Comparison of ENCODE assay signal across 8 cellular contexts in genomic region chr11:86291466-86292262, GRCh38. TPM values are rescaled to one million over a fixed set of nuclear protein-coding genes. Genes with fewer than 3 reads are reported as not detected.
A peak's percentile ranks its signal among the peaks of the same experiment; 100 is the strongest.
DNase-seq lines count a peak whose midpoint lies in the region; ATAC-seq and TF ChIP-seq lines count a peak whose summit lies in the region.

No MANE protein-coding gene starts in this region.

- H4K20me1 ChIP-seq in PC-3 (ENCODE audit: low read length): no peaks in the 10 kb centered on the region

- CTCF ChIA-PET in PC-3 (lab: Charles Lee): no interaction called here

- intact Hi-C loops in PC-3 (cut with micrococcal nuclease) (loop anchor here (1.0 to 5.0 kb wide), 2 partner anchors 47 to 349 kb away; partner anchors contain the start of gene EED), vagina (cut with DNase I) (no loop called here)

- H3K9me2 ChIP-seq in PC-3 (replicated peaks; ENCODE audit: low read length): no peaks in the 10 kb centered on the region

- no peaks in the 10 kb centered on the region for H3K9me3 ChIP-seq in PC-3 (ENCODE audit: low read length)
- H3K9me3 ChIP-seq in parathyroid adenoma (ENCODE audit: control insufficient read depth, low read length): no peaks in the 10 kb centered on the region
- H3K9me3 ChIP-seq in vagina: no peaks in the 10 kb centered on the region

- no peak overlapping the region for H3K4me2 ChIP-seq in PC-3 (ENCODE audit: low read length)
- no peak overlapping the region for H3K4me2 ChIP-seq in parathyroid adenoma (ENCODE audit: low read length)

- H3F3A ChIP-seq in PC-3 (ENCODE audit: low read length, unreplicated experiment): no peaks in the 10 kb centered on the region

- H3K9ac ChIP-seq in PC-3 (ENCODE audit: low read length): no peak overlapping the region
- H3K9ac ChIP-seq in parathyroid adenoma: no peak overlapping the region

- H3K27me3 ChIP-seq in PC-3 (ENCODE audit: low read length) (no peaks in the 10 kb centered on the region), parathyroid adenoma (ENCODE audit: control insufficient read depth, insufficient read depth, low read length) (no peaks in the 10 kb centered on the region), vagina (no peaks in the 10 kb centered on the region)

- H3K79me2 ChIP-seq in PC-3 (ENCODE audit: low read length) (no peaks in the 10 kb centered on the region), parathyroid adenoma (no peaks in the 10 kb centered on the region)

- ATAC-seq in HG03280 (IDR thresholded peaks at IDR 0.05; ENCODE audit: unreplicated experiment) (peak; percentile 25), PC-3 (peak; percentile 45), GM19455 (IDR thresholded peaks at IDR 0.05; ENCODE audit: unreplicated experiment) (no peak)

- no TSS peak for BruUV-seq in PC-3 (replicated peaks; lab: Mats Ljungman, UMichigan)

- no peak overlapping the region for H3K27ac ChIP-seq in PC-3 (ENCODE audit: low read length)
- H3K27ac ChIP-seq in parathyroid adenoma: no peak overlapping the region
- H3K27ac ChIP-seq in vagina: no peak overlapping the region

- no peak for TF ChIP-seq POLR2A in vagina (IDR thresholded peaks at IDR 0.05)

- peak; percentile 75 for TF ChIP-seq CTCF in PC-3 (conservative IDR thresholded peaks at IDR 0.05; ENCODE audit: low read depth, low read length)
- peak; percentile 45 for TF ChIP-seq CTCF in parathyroid adenoma (IDR thresholded peaks at IDR 0.05)
- peak in 2 of 3 experiments; percentile 21 to 43 for TF ChIP-seq CTCF in vagina (IDR thresholded peaks at IDR 0.05)

- POLR2A ChIA-PET in PC-3 (lab: Charles Lee; ENCODE audit: unreplicated experiment): no interaction called here

- H3K4me1 ChIP-seq in PC-3 (ENCODE audit: insufficient read depth, low read length) (no peaks in the 10 kb centered on the region), parathyroid adenoma (no peaks in the 10 kb centered on the region), vagina (no peaks in the 10 kb centered on the region)

- H3K36me3 ChIP-seq in PC-3 (ENCODE audit: low read depth, low read length) (no peaks in the 10 kb centered on the region), parathyroid adenoma (ENCODE audit: control insufficient read depth, insufficient read depth, low read length) (no peaks in the 10 kb centered on the region), vagina (no peaks in the 10 kb centered on the region)

- H3K4me3 ChIP-seq in PC-3 (ENCODE audit: low read length) (no peak overlapping the region), parathyroid adenoma (ENCODE audit: low read depth, low read length) (no peak overlapping the region), vagina (no peak overlapping the region)

- DNase-seq in DMS79 treated with DMSO at 0.1 percent for 48 hours (lab: John Stamatoyannopoulos, UW) (peak; percentile 32), PC-3 (peak; percentile 79), activated T-helper 1 cell treated with Interleukin-2 at 50 U/mL for 16 hours (ENCODE audit: low read depth) (peak; percentile 18), fibroblast of the conjunctiva (ENCODE audit: low read depth) (peak; percentile 24), vagina (ENCODE audit: extremely low spot score in 2 of 2) (no peak)

- H2AFZ ChIP-seq in PC-3 (ENCODE audit: low read length): no peak overlapping the region
- H2AFZ ChIP-seq in parathyroid adenoma: no peak overlapping the region

RNA-seq across cellular contexts. Expression of gene HIKESHI, which starts 10.4 kb away (rescaled TPM):
- total RNA-seq in PC-3 (2014; rRNA removed) (13.1 and 16.0 TPM in 2 replicates), vagina (25.0 TPM)

RNA-seq across cellular contexts. Expression of gene EED, which starts 47.1 kb away (rescaled TPM):
- 17.6 and 19.4 TPM in 2 replicates for total RNA-seq in PC-3 (2014; rRNA removed)
- 29.7 TPM for total RNA-seq in vagina

Comparison
In these comparisons a context has a peak if more than half of its experiments do, and no peak if none do; other contexts are left out.
1. DNase-seq: peak in DMS79 treated with DMSO at 0.1 percent for 48 hours (single experiment), PC-3 (single experiment), activated T-helper 1 cell treated with Interleukin-2 at 50 U/mL for 16 hours (single experiment) and fibroblast of the conjunctiva (single experiment); none in vagina (0 of 2).
2. Peak in every context shown above with its lines, with median percentiles within 50 percentile points of each other: CTCF ChIP-seq.